In genomic region chr6:85678602-85679444, GRCh38 we compare ENCODE assay signal across 1 cellular context.
TF ChIP-seq lines count a peak whose summit lies in the region.

No MANE protein-coding gene starts in this region.

TF ChIP-seq in K562, 482 proteins besides CTCF, POLR2A, EP300 and RAD21 (continued from another document and continues in another):
- TF ChIP-seq, protein P1, sequence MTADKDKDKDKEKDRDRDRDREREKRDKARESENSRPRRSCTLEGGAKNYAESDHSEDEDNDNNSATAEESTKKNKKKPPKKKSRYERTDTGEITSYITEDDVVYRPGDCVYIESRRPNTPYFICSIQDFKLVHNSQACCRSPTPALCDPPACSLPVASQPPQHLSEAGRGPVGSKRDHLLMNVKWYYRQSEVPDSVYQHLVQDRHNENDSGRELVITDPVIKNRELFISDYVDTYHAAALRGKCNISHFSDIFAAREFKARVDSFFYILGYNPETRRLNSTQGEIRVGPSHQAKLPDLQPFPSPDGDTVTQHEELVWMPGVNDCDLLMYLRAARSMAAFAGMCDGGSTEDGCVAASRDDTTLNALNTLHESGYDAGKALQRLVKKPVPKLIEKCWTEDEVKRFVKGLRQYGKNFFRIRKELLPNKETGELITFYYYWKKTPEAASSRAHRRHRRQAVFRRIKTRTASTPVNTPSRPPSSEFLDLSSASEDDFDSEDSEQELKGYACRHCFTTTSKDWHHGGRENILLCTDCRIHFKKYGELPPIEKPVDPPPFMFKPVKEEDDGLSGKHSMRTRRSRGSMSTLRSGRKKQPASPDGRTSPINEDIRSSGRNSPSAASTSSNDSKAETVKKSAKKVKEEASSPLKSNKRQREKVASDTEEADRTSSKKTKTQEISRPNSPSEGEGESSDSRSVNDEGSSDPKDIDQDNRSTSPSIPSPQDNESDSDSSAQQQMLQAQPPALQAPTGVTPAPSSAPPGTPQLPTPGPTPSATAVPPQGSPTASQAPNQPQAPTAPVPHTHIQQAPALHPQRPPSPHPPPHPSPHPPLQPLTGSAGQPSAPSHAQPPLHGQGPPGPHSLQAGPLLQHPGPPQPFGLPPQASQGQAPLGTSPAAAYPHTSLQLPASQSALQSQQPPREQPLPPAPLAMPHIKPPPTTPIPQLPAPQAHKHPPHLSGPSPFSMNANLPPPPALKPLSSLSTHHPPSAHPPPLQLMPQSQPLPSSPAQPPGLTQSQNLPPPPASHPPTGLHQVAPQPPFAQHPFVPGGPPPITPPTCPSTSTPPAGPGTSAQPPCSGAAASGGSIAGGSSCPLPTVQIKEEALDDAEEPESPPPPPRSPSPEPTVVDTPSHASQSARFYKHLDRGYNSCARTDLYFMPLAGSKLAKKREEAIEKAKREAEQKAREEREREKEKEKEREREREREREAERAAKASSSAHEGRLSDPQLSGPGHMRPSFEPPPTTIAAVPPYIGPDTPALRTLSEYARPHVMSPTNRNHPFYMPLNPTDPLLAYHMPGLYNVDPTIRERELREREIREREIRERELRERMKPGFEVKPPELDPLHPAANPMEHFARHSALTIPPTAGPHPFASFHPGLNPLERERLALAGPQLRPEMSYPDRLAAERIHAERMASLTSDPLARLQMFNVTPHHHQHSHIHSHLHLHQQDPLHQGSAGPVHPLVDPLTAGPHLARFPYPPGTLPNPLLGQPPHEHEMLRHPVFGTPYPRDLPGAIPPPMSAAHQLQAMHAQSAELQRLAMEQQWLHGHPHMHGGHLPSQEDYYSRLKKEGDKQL (CRISPR knock-in tag; IDR thresholded peaks at IDR 0.05; ENCODE audit: borderline replicate concordance), result peak; percentile 93
- TF ChIP-seq CBX5 (IDR thresholded peaks at IDR 0.05; ENCODE audit: borderline replicate concordance, low read depth) (no peak), NEUROD1 (IDR thresholded peaks at IDR 0.05; ENCODE audit: borderline replicate concordance, low read depth, low read length, partially characterized antibody) (peak; percentile 37), U2AF1 (optimal IDR thresholded peaks at IDR 0.05; ENCODE audit: low read depth, low read length) (no peak), CHD2 (IDR thresholded peaks at IDR 0.05; ENCODE audit: low read depth, low read length) (peak; percentile 31; the same call in 1 of the 2 replicates), FOSL1 (tag; conservative IDR thresholded peaks at IDR 0.05) (no peak), ARID3A (IDR thresholded peaks at IDR 0.05; ENCODE audit: borderline replicate concordance, low read depth, low read length) (no peak), HES1 (IDR thresholded peaks at IDR 0.05; ENCODE audit: low read depth) (0 out of 2 replicates have a peak, but pooled peaks have one; percentile 14), ZNF77 (CRISPR knock-in tag; IDR thresholded peaks at IDR 0.05) (no peak), FUS (optimal IDR thresholded peaks at IDR 0.05; ENCODE audit: low read depth, low read length) (no peak), RFX7 (CRISPR knock-in tag; IDR thresholded peaks at IDR 0.05) (no peak), HMGXB4 (CRISPR knock-in tag; IDR thresholded peaks at IDR 0.05) (no peak), TAF1 (IDR thresholded peaks at IDR 0.05; ENCODE audit: control insufficient read depth, extremely low read depth, insufficient read depth, low read length, severe bottlenecking) (peak; percentile 100), SRSF7 (optimal IDR thresholded peaks at IDR 0.05; ENCODE audit: low read depth, low read length) (no peak), LARP7 (IDR thresholded peaks at IDR 0.05) (no peak; the same call in 1 of the 2 replicates), FOXO4 (CRISPR knock-in tag; IDR thresholded peaks at IDR 0.05) (no peak), PYGO2 (tag; IDR thresholded peaks at IDR 0.05) (no peak), MYNN (IDR thresholded peaks at IDR 0.05) (0 out of 2 replicates have a peak, but pooled peaks have one; percentile 40), MYNN (CRISPR knock-in tag; IDR thresholded peaks at IDR 0.05) (no peak), FOXJ3 (CRISPR knock-in tag; IDR thresholded peaks at IDR 0.05) (no peak), RBBP5 (IDR thresholded peaks at IDR 0.05; ENCODE audit: borderline replicate concordance, insufficient read depth, low read length, poor library complexity, severe bottlenecking) (peak; percentile 50), BACH1 (tag; IDR thresholded peaks at IDR 0.05) (no peak; the same call in 1 of the 2 replicates), ZNF263 (CRISPR knock-in tag; IDR thresholded peaks at IDR 0.05; ENCODE audit: borderline replicate concordance) (peak; percentile 59), ZNF584 (CRISPR knock-in tag; IDR thresholded peaks at IDR 0.05; ENCODE audit: low read depth) (peak; percentile 91), FOXP1 (CRISPR knock-in tag; IDR thresholded peaks at IDR 0.05) (peak; percentile 51; the same call in 1 of the 2 replicates), ESRRA (IDR thresholded peaks at IDR 0.05; ENCODE audit: borderline replicate concordance, low read depth) (no peak; the same call in 1 of the 2 replicates), ZNF780A (CRISPR knock-in tag; IDR thresholded peaks at IDR 0.05) (peak; percentile 74; the same call in 1 of the 2 replicates), ZNF717 (CRISPR knock-in tag; IDR thresholded peaks at IDR 0.05) (0 out of 2 replicates have a peak, but pooled peaks have one; percentile 75), U2AF2 (optimal IDR thresholded peaks at IDR 0.05; ENCODE audit: low read depth, low read length) (no peak), KDM1A (IDR thresholded peaks at IDR 0.05) (no peak), SMARCC2 (IDR thresholded peaks at IDR 0.05; ENCODE audit: low read depth) (0 out of 2 replicates have a peak, but pooled peaks have one; percentile 11), TCF7L2 (IDR thresholded peaks at IDR 0.05; ENCODE audit: low read depth, low read length) (no peak), RUNX1 (IDR thresholded peaks at IDR 0.05; ENCODE audit: low read depth) (no peak), ZNF76 (CRISPR knock-in tag; IDR thresholded peaks at IDR 0.05; ENCODE audit: borderline replicate concordance) (no peak), FOXA1 (IDR thresholded peaks at IDR 0.05; ENCODE audit: borderline replicate concordance) (no peak), PRMT5 (CRISPR knock-in tag; IDR thresholded peaks at IDR 0.05) (no peak), BRCA1 (IDR thresholded peaks at IDR 0.05) (no peak), BRCA1 (CRISPR knock-in tag; IDR thresholded peaks at IDR 0.05) (no peak), ZNF143 (CRISPR knock-in tag; IDR thresholded peaks at IDR 0.05) (no peak), ZNF764 (CRISPR knock-in tag; IDR thresholded peaks at IDR 0.05; ENCODE audit: low read depth) (no peak), TRIM28 (IDR thresholded peaks at IDR 0.05) (no peak), E2F3 (CRISPR knock-in tag; IDR thresholded peaks at IDR 0.05) (peak; percentile 19; the same call in 1 of the 2 replicates), ZNF146 (CRISPR knock-in tag; IDR thresholded peaks at IDR 0.05; ENCODE audit: unreplicated experiment) (no peak), TAL1 (IDR thresholded peaks at IDR 0.05) (no peak), PBX2 (CRISPR knock-in tag; IDR thresholded peaks at IDR 0.05; ENCODE audit: low read depth) (no peak), PBX2 (tag; conservative IDR thresholded peaks at IDR 0.05; ENCODE audit: low read depth) (no peak), RCOR1 (IDR thresholded peaks at IDR 0.05; ENCODE audit: borderline replicate concordance in 1 of 2, low read depth in 2 of 2, low read length in 2 of 2) (peak; percentile 17 to 64; a peak in 2 of 4 replicates), ZNF184 (CRISPR knock-in tag; IDR thresholded peaks at IDR 0.05) (no peak), SAFB2 (IDR thresholded peaks at IDR 0.05; ENCODE audit: borderline replicate concordance, low read depth, low read length, severe bottlenecking) (no peak), NFXL1 (CRISPR knock-in tag; IDR thresholded peaks at IDR 0.05) (no peak)
- TF ChIP-seq, protein P2, sequence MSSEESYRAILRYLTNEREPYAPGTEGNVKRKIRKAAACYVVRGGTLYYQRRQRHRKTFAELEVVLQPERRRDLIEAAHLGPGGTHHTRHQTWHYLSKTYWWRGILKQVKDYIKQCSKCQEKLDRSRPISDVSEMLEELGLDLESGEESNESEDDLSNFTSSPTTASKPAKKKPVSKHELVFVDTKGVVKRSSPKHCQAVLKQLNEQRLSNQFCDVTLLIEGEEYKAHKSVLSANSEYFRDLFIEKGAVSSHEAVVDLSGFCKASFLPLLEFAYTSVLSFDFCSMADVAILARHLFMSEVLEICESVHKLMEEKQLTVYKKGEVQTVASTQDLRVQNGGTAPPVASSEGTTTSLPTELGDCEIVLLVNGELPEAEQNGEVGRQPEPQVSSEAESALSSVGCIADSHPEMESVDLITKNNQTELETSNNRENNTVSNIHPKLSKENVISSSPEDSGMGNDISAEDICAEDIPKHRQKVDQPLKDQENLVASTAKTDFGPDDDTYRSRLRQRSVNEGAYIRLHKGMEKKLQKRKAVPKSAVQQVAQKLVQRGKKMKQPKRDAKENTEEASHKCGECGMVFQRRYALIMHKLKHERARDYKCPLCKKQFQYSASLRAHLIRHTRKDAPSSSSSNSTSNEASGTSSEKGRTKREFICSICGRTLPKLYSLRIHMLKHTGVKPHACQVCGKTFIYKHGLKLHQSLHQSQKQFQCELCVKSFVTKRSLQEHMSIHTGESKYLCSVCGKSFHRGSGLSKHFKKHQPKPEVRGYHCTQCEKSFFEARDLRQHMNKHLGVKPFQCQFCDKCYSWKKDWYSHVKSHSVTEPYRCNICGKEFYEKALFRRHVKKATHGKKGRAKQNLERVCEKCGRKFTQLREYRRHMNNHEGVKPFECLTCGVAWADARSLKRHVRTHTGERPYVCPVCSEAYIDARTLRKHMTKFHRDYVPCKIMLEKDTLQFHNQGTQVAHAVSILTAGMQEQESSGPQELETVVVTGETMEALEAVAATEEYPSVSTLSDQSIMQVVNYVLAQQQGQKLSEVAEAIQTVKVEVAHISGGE (CRISPR knock-in tag; IDR thresholded peaks at IDR 0.05), result peak in 1 of 3 experiments; percentile 65; a peak in 2 of 6 replicates
- TF ChIP-seq, protein P3, sequence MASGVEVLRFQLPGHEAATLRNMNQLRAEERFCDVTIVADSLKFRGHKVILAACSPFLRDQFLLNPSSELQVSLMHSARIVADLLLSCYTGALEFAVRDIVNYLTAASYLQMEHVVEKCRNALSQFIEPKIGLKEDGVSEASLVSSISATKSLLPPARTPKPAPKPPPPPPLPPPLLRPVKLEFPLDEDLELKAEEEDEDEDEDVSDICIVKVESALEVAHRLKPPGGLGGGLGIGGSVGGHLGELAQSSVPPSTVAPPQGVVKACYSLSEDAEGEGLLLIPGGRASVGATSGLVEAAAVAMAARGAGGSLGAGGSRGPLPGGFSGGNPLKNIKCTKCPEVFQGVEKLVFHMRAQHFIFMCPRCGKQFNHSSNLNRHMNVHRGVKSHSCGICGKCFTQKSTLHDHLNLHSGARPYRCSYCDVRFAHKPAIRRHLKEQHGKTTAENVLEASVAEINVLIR (CRISPR knock-in tag; IDR thresholded peaks at IDR 0.05), result peak; percentile 5; the same call in 1 of the 2 replicates
